Comparison of ENCODE assay signal across 28 cellular contexts in the genomic region with DNA sequence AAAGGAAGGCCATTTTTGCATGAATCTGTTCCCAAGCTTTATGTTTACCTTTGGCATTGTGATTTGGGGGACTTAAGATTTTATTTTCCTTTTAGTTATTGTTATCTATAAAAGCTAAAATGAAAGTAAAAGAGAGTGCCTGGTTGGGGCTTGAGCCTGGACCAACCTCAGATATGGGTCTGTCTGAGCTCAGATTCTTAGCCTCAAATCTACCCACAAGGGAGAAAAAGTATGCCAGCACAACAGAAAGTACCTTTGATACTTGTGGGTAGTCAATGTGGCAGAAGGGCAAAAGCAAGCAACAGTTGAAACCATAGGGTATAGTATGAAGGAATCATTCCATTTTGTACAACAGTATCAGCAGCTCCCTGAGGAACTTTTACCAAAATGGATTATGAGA. TPM values are rescaled to one million over a fixed set of nuclear protein-coding genes. Genes with fewer than 3 reads are reported as not detected.
DNase-seq lines count a peak whose midpoint lies in the region; ATAC-seq and TF ChIP-seq lines count a peak whose summit lies in the region.
"Had no signal": no experiment of that assay in that cellular context is flagged by ENCODE, and none has a peak within 500 bp of the region (broad histone marks: within the 10 kb centered on the region; RNA-seq: fewer than 3 reads in every experiment).

No MANE protein-coding gene starts in this region.

- no peaks in the 10 kb centered on the region for H3K27me3 ChIP-seq in HUES6 (ENCODE audit: control insufficient read depth, insufficient read depth, low read length)
- no peaks in the 10 kb centered on the region for H3K27me3 ChIP-seq in fibroblast of lung (ENCODE audit: control insufficient read depth, insufficient read depth, low read length)
- H3K27me3 ChIP-seq: BE2C, MG63 had no signal

- peaks cover 8% of the 10 kb centered on the region for H3K4me1 Mint-ChIP-seq in activated naive CD4-positive, alpha-beta T cell treated with anti-CD3 and anti-CD28 coated beads, Interleukin-2, amount 10 ng/mL, durations not matched to agents 7 days and 5 days
- H3K4me1 Mint-ChIP-seq: CD14-positive monocyte had no signal

- H3K79me2 ChIP-seq in fibroblast of lung (ENCODE audit: control insufficient read depth, insufficient read depth, low read length), result no peaks in the 10 kb centered on the region

- peak overlapping the region; percentile 45 for H3K27ac Mint-ChIP-seq in activated naive CD4-positive, alpha-beta T cell treated with anti-CD3 and anti-CD28 coated beads, Interleukin-2, amount 10 ng/mL, durations not matched to agents 7 days and 5 days
- no peak overlapping the region for H3K27ac Mint-ChIP-seq in activated naive CD4-positive, alpha-beta T cell treated with anti-CD3 and anti-CD28 coated beads, Interleukin-2, amount 50 U/mL, for 72 hours
- H3K27ac Mint-ChIP-seq: CD14-positive monocyte had no signal

- H3K4me3 Mint-ChIP-seq in activated naive CD4-positive, alpha-beta T cell treated with anti-CD3 and anti-CD28 coated beads, Interleukin-2, amount 10 ng/mL, durations not matched to agents 7 days and 5 days, result no peak overlapping the region
- H3K4me3 Mint-ChIP-seq: CD14-positive monocyte; CD8-positive, alpha-beta memory T cell had no signal

- no peaks in the 10 kb centered on the region for H4K20me1 ChIP-seq in fibroblast of lung (ENCODE audit: control insufficient read depth, extremely low read depth, insufficient read depth, low read length)

- peak overlapping the region; percentile 22 for H3K9ac ChIP-seq in HUES6 (ENCODE audit: low read length)
- H3K9ac ChIP-seq in fibroblast of lung (ENCODE audit: insufficient read depth, low read length), result no peak overlapping the region
- H3K9ac ChIP-seq: GM23248 had no signal

- DNase-seq in activated naive CD4-positive, alpha-beta T cell treated with anti-CD3 and anti-CD28 coated beads, Interleukin-2, amount 10 ng/mL, durations not matched to agents 7 days and 5 days, result no peak
- no peak for DNase-seq in activated naive CD4-positive, alpha-beta T cell treated with anti-CD3 and anti-CD28 coated beads, Interleukin-2, amount 50 U/mL, for 72 hours (ENCODE audit: low spot score in 2 of 2)
- DNase-seq in OCI-M1 (lab: John Stamatoyannopoulos, UW) (peak; percentile 27), fibroblast of lung (ENCODE audit: low read depth in 2 of 2) (no peak), SK-N-DZ (ENCODE audit: low spot score) (no peak)
- DNase-seq: 8988T; ACHN; BE2C; CD8-positive, alpha-beta memory T cell; DMS 273 treated with DMSO at 0.1 percent for 48 hours; DMS79; GM23248; HCEC 1CT; KBM-7; MG63; NCI-H1694; NCI-H2029 treated with DMSO at 0.1 percent for 48 hours; NCI-H2227 treated with DMSO at 0.1 percent for 48 hours; NCI-H526 treated with DMSO at 0.1 percent for 48 hours; SHP77 had no signal

- peak overlapping the region; percentile 82 for H3K27ac ChIP-seq in HUES6 (ENCODE audit: low read depth, low read length)
- no peak overlapping the region for H3K27ac ChIP-seq in fibroblast of lung (ENCODE audit: insufficient read depth, low read length)
- H3K27ac ChIP-seq: GM23248, HL-60, RWPE1 had no signal

- H3K36me3 Mint-ChIP-seq in activated naive CD4-positive, alpha-beta T cell treated with anti-CD3 and anti-CD28 coated beads, Interleukin-2, amount 10 ng/mL, durations not matched to agents 7 days and 5 days, result no peaks in the 10 kb centered on the region
- H3K36me3 Mint-ChIP-seq in activated naive CD4-positive, alpha-beta T cell treated with anti-CD3 and anti-CD28 coated beads, Interleukin-2, amount 50 U/mL, for 72 hours, result no peaks in the 10 kb centered on the region
- H3K36me3 Mint-ChIP-seq: CD14-positive monocyte had no signal

- H3K4me2 ChIP-seq in fibroblast of lung (ENCODE audit: extremely low read depth, insufficient read depth, low read length), result peak overlapping the region; percentile 27

- no peak for TF ChIP-seq CTCF in fibroblast of lung (conservative IDR thresholded peaks at IDR 0.05 in 1 of 2, IDR thresholded peaks at IDR 0.05 in 1 of 2; ENCODE audit: low read depth in 1 of 2, low read length in 2 of 2)

- H3K4me3 ChIP-seq in HUES6 (ENCODE audit: low read depth, low read length) (no peak overlapping the region), fibroblast of lung (replicated peaks in 1 of 4; ENCODE audit: control extremely low read depth in 1 of 4, insufficient read depth in 1 of 4, low read depth in 3 of 4, low read length in 4 of 4) (no peak overlapping the region)
- H3K4me3 ChIP-seq: GM23248, MG63 had no signal

- H3K9me3 ChIP-seq in HUES6 (ENCODE audit: control insufficient read depth, insufficient read depth, low read depth, low read length), result no peaks in the 10 kb centered on the region
- no peaks in the 10 kb centered on the region for H3K9me3 ChIP-seq in fibroblast of lung (ENCODE audit: control insufficient read depth, insufficient read depth, low read depth, low read length)
- H3K9me3 ChIP-seq: BE2C, MG63 had no signal

- H3K9me3 Mint-ChIP-seq in activated naive CD4-positive, alpha-beta T cell treated with anti-CD3 and anti-CD28 coated beads, Interleukin-2, amount 10 ng/mL, durations not matched to agents 7 days and 5 days, result no peaks in the 10 kb centered on the region
- H3K9me3 Mint-ChIP-seq in activated naive CD4-positive, alpha-beta T cell treated with anti-CD3 and anti-CD28 coated beads, Interleukin-2, amount 50 U/mL, for 72 hours, result no peaks in the 10 kb centered on the region
- H3K9me3 Mint-ChIP-seq: CD8-positive, alpha-beta memory T cell had no signal

- no peaks in the 10 kb centered on the region for H3K27me3 Mint-ChIP-seq in activated naive CD4-positive, alpha-beta T cell treated with anti-CD3 and anti-CD28 coated beads, Interleukin-2, amount 10 ng/mL, durations not matched to agents 7 days and 5 days

- no peaks in the 10 kb centered on the region for H3K36me3 ChIP-seq in HUES6 (ENCODE audit: control insufficient read depth, insufficient read depth, low read length)
- no peaks in the 10 kb centered on the region for H3K36me3 ChIP-seq in fibroblast of lung (ENCODE audit: control insufficient read depth, insufficient read depth, low read length)
- H3K36me3 ChIP-seq: BE2C, MG63 had no signal

- H3K4me1 ChIP-seq in HUES6 (ENCODE audit: control insufficient read depth, insufficient read depth, low read length), result peaks cover 50% of the 10 kb centered on the region
- no peaks in the 10 kb centered on the region for H3K4me1 ChIP-seq in fibroblast of lung (ENCODE audit: control insufficient read depth, extremely low read depth, insufficient read depth, low read length)
- H3K4me1 ChIP-seq: BE2C had no signal

- H2AFZ ChIP-seq in fibroblast of lung (ENCODE audit: low read length), result peak overlapping the region; percentile 26
- H2AFZ ChIP-seq: GM23248 had no signal

- ATAC-seq in activated naive CD4-positive, alpha-beta T cell treated with anti-CD3 and anti-CD28 coated beads, Interleukin-2, amount 50 U/mL, for 72 hours, result no peak
- ATAC-seq in HG03439 (IDR thresholded peaks at IDR 0.05; ENCODE audit: unreplicated experiment), result no peak
- ATAC-seq in HG03108 (IDR thresholded peaks at IDR 0.05; ENCODE audit: unreplicated experiment), result no peak
- ATAC-seq: HepG2, Panc1 had no signal

- CTCF ChIA-PET in activated naive CD4-positive, alpha-beta T cell treated with anti-CD3 and anti-CD28 coated beads, Interleukin-2, amount 10 ng/mL, durations not matched to agents 7 days and 5 days (lab: Charles Lee), result no interaction called here

RNA-seq across cellular contexts. Expression of a gene that starts 26.6 kb away (rescaled TPM):
- 1 to 10 TPM; 5.0 to 5.5 TPM for total RNA-seq in activated naive CD4-positive, alpha-beta T cell treated with anti-CD3 and anti-CD28 coated beads, Interleukin-2, amount 50 U/mL, for 72 hours
- total RNA-seq in fibroblast of lung, result 10.0 and 12.4 TPM in 2 replicates
- 6.6 and 6.7 TPM in 2 replicates for polyA plus RNA-seq in fibroblast of lung
- 6.5 and 6.9 TPM in 2 replicates for polyA plus RNA-seq in fibroblast of lung (2012)
- polyA minus RNA-seq in fibroblast of lung (ENCODE audit: low replicate concordance), result 14.5 and 17.9 TPM in 2 replicates
- polyA plus RNA-seq in SK-N-DZ (2014; cell fraction: cytosol; rRNA removed), result 16.3 and 17.9 TPM in 2 replicates
- polyA plus RNA-seq in SK-N-DZ (2014; cell fraction: nucleus; rRNA removed), result 3.6 and 4.3 TPM in 2 replicates

RNA-seq across cellular contexts. Expression of a gene that starts 35.2 kb away (rescaled TPM):
- 1 to 10 TPM; 3.6 to 4.6 TPM for total RNA-seq in activated naive CD4-positive, alpha-beta T cell treated with anti-CD3 and anti-CD28 coated beads, Interleukin-2, amount 50 U/mL, for 72 hours
- 4.6 and 5.9 TPM in 2 replicates for total RNA-seq in fibroblast of lung
- polyA plus RNA-seq in fibroblast of lung, result 3.4 and 3.5 TPM in 2 replicates
- polyA plus RNA-seq in fibroblast of lung (2012), result 2.4 TPM in 2 replicates
- polyA minus RNA-seq in fibroblast of lung (ENCODE audit: low replicate concordance), result 5.7 and 8.8 TPM in 2 replicates
- 7.7 and 8.6 TPM in 2 replicates for polyA plus RNA-seq in SK-N-DZ (2014; cell fraction: cytosol; rRNA removed)
- polyA plus RNA-seq in SK-N-DZ (2014; cell fraction: nucleus; rRNA removed), result 3.5 and 4.9 TPM in 2 replicates
